9 cellular contexts compared by ENCODE assay signal in the genomic region with DNA sequence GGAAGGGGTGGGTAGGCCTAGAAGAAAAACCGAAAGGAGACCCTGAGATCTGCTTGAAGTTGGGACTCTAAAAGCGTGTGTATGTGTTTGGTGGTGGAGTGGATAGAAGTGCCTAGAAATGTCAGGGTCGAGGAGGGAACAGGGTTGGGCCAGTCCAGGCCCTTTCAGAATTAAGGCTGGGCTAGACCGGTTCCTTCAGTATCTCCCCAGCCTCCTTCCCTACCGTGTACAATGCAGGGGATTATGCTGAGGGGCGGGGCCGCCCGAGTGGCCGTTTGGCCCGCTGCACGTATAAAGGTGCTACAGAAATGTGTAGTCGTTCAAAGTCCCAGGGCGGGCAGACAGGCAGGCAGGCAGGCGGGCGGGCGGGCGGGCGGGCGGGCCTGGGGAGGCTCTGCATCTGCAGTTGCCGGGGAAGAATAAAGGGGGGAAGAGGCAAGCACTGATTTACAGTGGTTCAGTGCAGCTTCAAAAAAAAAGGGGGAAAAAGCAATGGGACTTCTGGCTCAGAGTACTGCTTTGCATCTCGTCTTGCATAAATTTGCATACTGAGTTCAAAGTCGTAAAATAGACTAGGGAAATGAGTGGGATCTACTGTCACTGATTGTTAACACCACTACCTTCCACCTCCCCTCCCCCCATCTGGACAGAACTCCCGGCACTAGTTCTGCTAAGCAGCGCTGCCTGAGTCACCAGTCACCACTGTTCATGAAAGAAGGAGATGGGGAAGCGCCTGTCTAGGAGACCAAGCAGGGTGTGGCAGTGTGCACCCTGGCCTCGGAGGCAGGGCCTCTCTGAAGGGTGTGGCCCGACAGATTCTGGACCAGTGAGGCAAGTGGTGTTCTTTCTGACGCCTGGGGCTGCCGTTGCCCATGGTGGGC. TPM values are rescaled to one million over a fixed set of nuclear protein-coding genes. Genes with fewer than 3 reads are reported as not detected.
DNase-seq lines count a peak whose midpoint lies in the region; ATAC-seq and TF ChIP-seq lines count a peak whose summit lies in the region.
"Had no signal": no experiment of that assay in that cellular context is flagged by ENCODE, and none has a peak within 500 bp of the region (broad histone marks: within the 10 kb centered on the region; RNA-seq: fewer than 3 reads in every experiment).

No MANE protein-coding gene starts in this region.

- TF ChIP-seq POLR2A in NB4 (IDR thresholded peaks at IDR 0.05; ENCODE audit: extremely low read depth, insufficient read length): no peak

- H3K36me3 Mint-ChIP-seq in chondrocyte (ENCODE audit: low read depth): peaks cover 27% of the 10 kb centered on the region
- H3K36me3 Mint-ChIP-seq: activated naive CD4-positive, alpha-beta T cell treated with anti-CD3 and anti-CD28 coated beads, Interleukin-2, amount 50 U/mL, for 24 hours had no signal

- peak overlapping the region; percentile 64 to 76 for H3K27ac ChIP-seq in mucosa of rectum (ENCODE audit: low read depth in 2 of 2, low read length in 2 of 2)

- in situ Hi-C loops in Caki2 (cut with HindIII; ENCODE audit: low pct_unique_long_range_greater_than_20kb, low sequenced_read_pairs): no loop called here

- H3K9ac ChIP-seq in mucosa of rectum (ENCODE audit: low read depth in 1 of 2, low read length in 2 of 2): peak overlapping the region; percentile 37 to 44

- H3K4me1 Mint-ChIP-seq in chondrocyte (ENCODE audit: low read depth): peaks cover 58% of the 10 kb centered on the region

- H3K27me3 Mint-ChIP-seq in chondrocyte (ENCODE audit: low read depth): no peaks in the 10 kb centered on the region

- DNase-seq in Caki2 (ENCODE audit: low read depth) (peak; percentile 60), NB4 (ENCODE audit: low read depth) (peak; percentile 64), chondrocyte (ENCODE audit: low spot score) (peak; percentile 90), Kasumi-1 (lab: John Stamatoyannopoulos, UW) (no peak), mesenteric fat pad (ENCODE audit: low spot score) (no peak)

- peak overlapping the region; percentile 96 for H3K27ac Mint-ChIP-seq in chondrocyte (ENCODE audit: unreplicated experiment)
- H3K27ac Mint-ChIP-seq: activated naive CD4-positive, alpha-beta T cell treated with anti-CD3 and anti-CD28 coated beads, Interleukin-2, amount 50 U/mL, for 24 hours had no signal

- H3K4me1 ChIP-seq in mucosa of rectum (ENCODE audit: control insufficient read depth in 2 of 2, insufficient read depth in 2 of 2, low read length in 2 of 2): peaks cover 12 to 17% of the 10 kb centered on the region in 2 donors

- no peak for ATAC-seq in GM21529 (IDR thresholded peaks at IDR 0.05; ENCODE audit: unreplicated experiment)
- no peak for ATAC-seq in HG03097 (IDR thresholded peaks at IDR 0.05; ENCODE audit: low FRiP score, unreplicated experiment)

- peaks cover 7 to 11% of the 10 kb centered on the region in 2 donors for H3K27me3 ChIP-seq in mucosa of rectum (ENCODE audit: control insufficient read depth in 2 of 2, insufficient read depth in 2 of 2, low read length in 2 of 2)

- no peak overlapping the region for H3K4me3 ChIP-seq in NB4 (ENCODE audit: low read depth, low read length)
- no peak overlapping the region for H3K4me3 ChIP-seq in mucosa of rectum (ENCODE audit: low read length in 2 of 2)

- H3K9me3 Mint-ChIP-seq in chondrocyte (ENCODE audit: low read depth): no peaks in the 10 kb centered on the region
- H3K9me3 Mint-ChIP-seq: activated naive CD4-positive, alpha-beta T cell treated with anti-CD3 and anti-CD28 coated beads, Interleukin-2, amount 50 U/mL, for 24 hours had no signal

- no peaks in the 10 kb centered on the region for H3K36me3 ChIP-seq in mucosa of rectum (ENCODE audit: control insufficient read depth in 2 of 2, insufficient read depth in 2 of 2, low read length in 2 of 2)

- H3K4me3 Mint-ChIP-seq in chondrocyte (ENCODE audit: unreplicated experiment): peak overlapping the region; percentile 100
- H3K4me3 Mint-ChIP-seq: activated naive CD4-positive, alpha-beta T cell treated with anti-CD3 and anti-CD28 coated beads, Interleukin-2, amount 50 U/mL, for 24 hours had no signal

- TF ChIP-seq CTCF in NB4 (IDR thresholded peaks at IDR 0.05; ENCODE audit: low read depth, low read length) (no peak), chondrocyte (IDR thresholded peaks at IDR 0.05) (no peak)

- H3K9me3 ChIP-seq in mucosa of rectum (ENCODE audit: control insufficient read depth in 2 of 2, low read length in 2 of 2): no peaks in the 10 kb centered on the region

RNA-seq across cellular contexts. Expression of gene IGFBP2, which starts 3.6 kb away (rescaled TPM):
- 110 TPM in 2 replicates for total RNA-seq in Caki2 (2014; rRNA removed; shearing (Covaris generic); ENCODE audit: low replicate concordance)
- total RNA-seq in chondrocyte: 1,045 to 1,857 TPM (median 1,848 TPM) in 3 replicates
- total RNA-seq in mesenteric fat pad: 59.9 TPM

RNA-seq across cellular contexts. Expression of gene IGFBP5, which starts 58.5 kb away (rescaled TPM):
- total RNA-seq in Caki2 (2014; rRNA removed; shearing (Covaris generic); ENCODE audit: low replicate concordance): 0.07 and 0.26 TPM in 2 replicates
- total RNA-seq in chondrocyte (403 to 502 TPM (median 500 TPM) in 3 replicates), mesenteric fat pad (497 TPM)

Comparison
In these comparisons a context has a peak if more than half of its experiments do, and no peak if none do; other contexts are left out.
1. DNase-seq: peak in Caki2 (single experiment), NB4 (single experiment) and chondrocyte (single experiment); none in Kasumi-1 (0 of 2) and mesenteric fat pad (single experiment).
2. RNA of gene IGFBP5, which starts 58.5 kb away (total RNA-seq): 403 to 502 TPM in chondrocyte and 497 TPM in mesenteric fat pad (single experiment); 0.07 to 0.26 TPM in Caki2; every median in the first group is over 100 times any median in the second.